Comparison of ENCODE assay signal across 8 cellular contexts in genomic region chr1:21781971-21782867, GRCh38. TPM values are rescaled to one million over a fixed set of nuclear protein-coding genes. Genes with fewer than 3 reads are reported as not detected.
A peak's percentile ranks its signal among the peaks of the same experiment; 100 is the strongest.
DNase-seq lines count a peak whose midpoint lies in the region; ATAC-seq, FAIRE-seq and TF ChIP-seq lines count a peak whose summit lies in the region.

No MANE protein-coding gene starts in this region.

- H3K27me3 Mint-ChIP-seq in osteocyte (ENCODE audit: unreplicated experiment) = no peaks in the 10 kb centered on the region

- POLR2A ChIA-PET in RWPE1 (lab: Yijun Ruan, JAX; ENCODE audit: low non-redundant PET) = interaction anchor here (0.5 to 1.1 kb wide), 2 partner anchors 154 to 269 kb away, joined by 4 to 7 read pairs; no protein-coding TSS in a partner anchor

- TF ChIP-seq CTCF in D721Med (IDR thresholded peaks at IDR 0.05; ENCODE audit: insufficient read depth, missing control alignments) (peak; percentile 32), RWPE1 (conservative IDR thresholded peaks at IDR 0.05; ENCODE audit: low read depth) (no peak; the same call in 1 of the 2 replicates), osteocyte (IDR thresholded peaks at IDR 0.05) (peak; percentile 58), upper lobe of right lung (IDR thresholded peaks at IDR 0.05) (peak; percentile 23)

- H3K27ac Mint-ChIP-seq in activated naive CD4-positive, alpha-beta T cell treated with anti-CD3 and anti-CD28 coated beads, Interleukin-2, amount 50 U/mL, for 72 hours = peak overlapping the region; percentile 93 to 99
- H3K27ac Mint-ChIP-seq in osteocyte (ENCODE audit: unreplicated experiment) = peak overlapping the region; percentile 100

- H3K4me1 ChIP-seq in upper lobe of right lung = peaks cover 24% of the 10 kb centered on the region

- DNase-seq in D721Med (ENCODE audit: insufficient read length, low spot score) (no peak), HT1080 (ENCODE audit: low read depth) (peak; percentile 50), RWPE1 (ENCODE audit: low spot score) (peak; percentile 34), Right ventricle myocardium superior (no peak), osteocyte (ENCODE audit: extremely low spot score, unreplicated experiment) (no peak), upper lobe of right lung (peak; percentile 40)
- DNase-seq in activated naive CD4-positive, alpha-beta T cell treated with anti-CD3 and anti-CD28 coated beads, Interleukin-2, amount 50 U/mL, for 72 hours (ENCODE audit: low spot score in 2 of 2) = peak; percentile 53 to 71

- peaks cover 21 to 34% of the 10 kb centered on the region in 2 donors for H3K36me3 Mint-ChIP-seq in activated naive CD4-positive, alpha-beta T cell treated with anti-CD3 and anti-CD28 coated beads, Interleukin-2, amount 50 U/mL, for 72 hours
- H3K36me3 Mint-ChIP-seq in osteocyte (ENCODE audit: unreplicated experiment) = no peaks in the 10 kb centered on the region

- no peaks in the 10 kb centered on the region for H3K36me3 ChIP-seq in upper lobe of right lung

- peak overlapping the region; percentile 93 for H3K4me3 Mint-ChIP-seq in osteocyte (ENCODE audit: unreplicated experiment)

- CTCF ChIA-PET in RWPE1 (lab: Yijun Ruan, JAX) = interaction anchor here (0.6 to 0.7 kb wide), 5 partner anchors 81 to 276 kb away, joined by 3 read pairs; no protein-coding TSS in a partner anchor

- intact Hi-C loops in Right ventricle myocardium superior (cut with DNase I) (no loop called here), upper lobe of right lung (cut with DNase I) (no loop called here)

- H3K9me3 ChIP-seq in upper lobe of right lung = no peaks in the 10 kb centered on the region

- peaks cover 22% of the 10 kb centered on the region for H3K4me1 Mint-ChIP-seq in osteocyte (ENCODE audit: unreplicated experiment)

- ATAC-seq in GM21360 (IDR thresholded peaks at IDR 0.05; ENCODE audit: unreplicated experiment) (peak; percentile 21), Right ventricle myocardium superior (ENCODE audit: poor library complexity) (peak; percentile 43), upper lobe of right lung (peak; percentile 49)
- peak; percentile 12 to 15 for ATAC-seq in activated naive CD4-positive, alpha-beta T cell treated with anti-CD3 and anti-CD28 coated beads, Interleukin-2, amount 50 U/mL, for 72 hours

- no peak for FAIRE-seq in D721Med (lab: Jason Lieb, UNC)

- peak overlapping the region; percentile 99 for H3K4me3 ChIP-seq in upper lobe of right lung

- no peaks in the 10 kb centered on the region for H3K9me3 Mint-ChIP-seq in activated naive CD4-positive, alpha-beta T cell treated with anti-CD3 and anti-CD28 coated beads, Interleukin-2, amount 50 U/mL, for 72 hours
- no peaks in the 10 kb centered on the region for H3K9me3 Mint-ChIP-seq in osteocyte (ENCODE audit: unreplicated experiment)

- peak overlapping the region; percentile 98 for H3K27ac ChIP-seq in RWPE1
- H3K27ac ChIP-seq in upper lobe of right lung = peak overlapping the region; percentile 100

- no peaks in the 10 kb centered on the region for H3K27me3 ChIP-seq in upper lobe of right lung

RNA-seq across cellular contexts. Expression of gene USP48, which starts 0.7 kb away (rescaled TPM):
- 15.9 and 20.1 TPM in 2 replicates for total RNA-seq in HT1080 (2014; rRNA removed; shearing (Covaris generic))
- 29.1 and 29.8 TPM in 2 replicates for polyA plus RNA-seq in HT1080 (2015; cell fraction: cytosol; rRNA removed)
- polyA plus RNA-seq in HT1080 (2015; cell fraction: nucleus; rRNA removed) = 57.8 and 63.1 TPM in 2 replicates
- total RNA-seq in activated naive CD4-positive, alpha-beta T cell treated with anti-CD3 and anti-CD28 coated beads, Interleukin-2, amount 50 U/mL, for 72 hours = 100 to 1,000 TPM; 118 to 133 TPM
- total RNA-seq in Right ventricle myocardium superior = 41.8 TPM
- 71.4 and 73.6 TPM in 2 replicates for total RNA-seq in osteocyte
- total RNA-seq in upper lobe of right lung = 56.4 TPM

RNA-seq across cellular contexts. Expression of gene LDLRAD2, which starts 29.8 kb away (rescaled TPM):
- not detected in 2 replicates for total RNA-seq in HT1080 (2014; rRNA removed; shearing (Covaris generic))
- not detected in 2 replicates for polyA plus RNA-seq in HT1080 (2015; cell fraction: cytosol; rRNA removed)
- polyA plus RNA-seq in HT1080 (2015; cell fraction: nucleus; rRNA removed) = 0.02 TPM in 1 of 2 replicates, not detected in the other
- total RNA-seq in activated naive CD4-positive, alpha-beta T cell treated with anti-CD3 and anti-CD28 coated beads, Interleukin-2, amount 50 U/mL, for 72 hours = under 1 TPM in 1 of 2 donors, not detected in 1; 0.08 TPM
- total RNA-seq in Right ventricle myocardium superior (not detected), osteocyte (not detected in 2 replicates), upper lobe of right lung (0.38 TPM)

Comparison
In these comparisons a context has a peak if more than half of its experiments do, and no peak if none do; other contexts are left out.
1. DNase-seq: peak in HT1080 (single experiment), RWPE1 (single experiment), activated naive CD4-positive, alpha-beta T cell treated with anti-CD3 and anti-CD28 coated beads, Interleukin-2, amount 50 U/mL, for 72 hours (2 of 2) and upper lobe of right lung (single experiment); none in D721Med (single experiment), Right ventricle myocardium superior (single experiment) and osteocyte (single experiment).
2. Peak in every context shown above with its lines, with median percentiles within 50 percentile points of each other: ATAC-seq.